Comparison of ENCODE assay signal across 10 cellular contexts in the genomic region with DNA sequence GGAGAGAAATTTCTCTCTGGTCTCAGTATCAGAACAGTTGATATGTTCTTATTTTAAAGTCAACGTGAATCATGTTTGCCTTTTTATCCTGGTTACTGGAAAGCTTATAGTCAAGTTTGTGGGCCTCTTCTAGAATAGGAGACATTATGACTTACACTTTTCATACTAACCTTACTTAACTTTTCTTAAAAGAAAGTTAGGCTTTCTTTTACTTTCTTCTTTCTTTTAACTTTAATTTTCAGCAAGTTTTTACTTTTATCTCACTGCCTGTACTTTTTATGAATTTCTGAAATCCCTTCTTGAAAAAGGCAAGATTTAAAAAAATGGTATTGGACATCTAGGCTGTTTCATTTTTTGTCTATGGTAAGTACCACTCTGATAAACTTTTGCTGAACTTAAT.
"Had no signal": no experiment of that assay in that cellular context is flagged by ENCODE, and none has a peak within 500 bp of the region (broad histone marks: within the 10 kb centered on the region; RNA-seq: fewer than 3 reads in every experiment).

No MANE protein-coding gene starts in this region.

- H3K4me3 ChIP-seq: GM23248, GM23338, HAP-1 had no signal

- H3K36me3 ChIP-seq: HAP-1 had no signal

- H3K9me3 ChIP-seq: HAP-1 had no signal

- ATAC-seq: GM23338, HCT116 had no signal

- DNase-seq: GM23248, GOT3, H7, H9, HCEC 1CT, HFFc6 had no signal

- H3K27ac ChIP-seq: GM23248 had no signal

- FAIRE-seq: H1 had no signal

- H3K9me3 Mint-ChIP-seq: GM23338, H9, HFFc6 had no signal

- H3K27ac Mint-ChIP-seq: GM23338, H9, HFFc6 had no signal
